Comparison of ENCODE assay signal across 22 cellular contexts in genomic region chr13:26226209-26226608, GRCh38. TPM values are rescaled to one million over a fixed set of nuclear protein-coding genes. Genes with fewer than 3 reads are reported as not detected.
DNase-seq lines count a peak whose midpoint lies in the region; ATAC-seq, FAIRE-seq and TF ChIP-seq lines count a peak whose summit lies in the region.
"Had no signal": no experiment of that assay in that cellular context is flagged by ENCODE, and none has a peak within 500 bp of the region (broad histone marks: within the 10 kb centered on the region; RNA-seq: fewer than 3 reads in every experiment).

No MANE protein-coding gene starts in this region.

- H3K4me1 ChIP-seq in K562 (replicated peaks in 1 of 2; ENCODE audit: control insufficient read depth in 2 of 2, insufficient read depth in 2 of 2, low read length in 2 of 2) = peaks cover 12 to 15% of the 10 kb centered on the region in 2 experiments; a peak in 4 of 5 replicates

- CTCF ChIA-PET in K562 (lab: Yijun Ruan, JAX; ENCODE audit: low intra/inter-chr PET ratio) = no interaction called here

- no TSS peak for BruUV-seq in K562 (replicated peaks; lab: Mats Ljungman, UMichigan)

- H3K4me2 ChIP-seq in K562 (ENCODE audit: insufficient read depth, low read length) = peak overlapping the region; percentile 41
- H3K4me2 ChIP-seq: BLaER1 treated with 17β-estradiol and CSF1 and Interleukin-3, amounts not matched to agents 10 nM and 100 nM had no signal

- no peak for TF ChIP-seq RAD21 in K562 (CRISPR knock-in tag; conservative IDR thresholded peaks at IDR 0.05 in 1 of 2, IDR thresholded peaks at IDR 0.05 in 1 of 2)

- H2AFZ ChIP-seq in K562 (ENCODE audit: low read depth, low read length) = peak overlapping the region; percentile 57; the same call in 1 of the 2 replicates

- WGBS in K562 (ENCODE audit: insufficient coverage, low coverage, missing lambda C conversion rate) = 14% methylated on average over 3 of the region's 3 CpGs

- intact Hi-C loops in activated CD4-positive, alpha-beta T cell treated with anti-CD3 and anti-CD28 coated beads, Interleukin-2, amount 10 ng/mL, durations not matched to agents 24 days and 14 days (cut with micrococcal nuclease) = no loop called here
- intact Hi-C loops in K562 (cut with micrococcal nuclease) = no loop called here

- H3K27me3 ChIP-seq in K562 (ENCODE audit: control insufficient read depth in 2 of 2, insufficient read depth in 2 of 2, low read length in 2 of 2) = no peaks in the 10 kb centered on the region
- H3K27me3 ChIP-seq: BLaER1 treated with 17β-estradiol and CSF1 and Interleukin-3, amounts not matched to agents 10 nM and 100 nM had no signal

- no peaks in the 10 kb centered on the region for H3K9me1 ChIP-seq in K562 (ENCODE audit: control insufficient read depth, insufficient read depth, low read length)

- no peak overlapping the region for H3K27ac Mint-ChIP-seq in activated CD4-positive, alpha-beta T cell treated with anti-CD3 and anti-CD28 coated beads, Interleukin-2, amount 10 ng/mL, durations not matched to agents 24 days and 14 days
- no peak overlapping the region for H3K27ac Mint-ChIP-seq in type B pancreatic cell
- H3K27ac Mint-ChIP-seq: B cell; CD4-positive, alpha-beta T cell; CD8-positive, alpha-beta T cell had no signal

- no peak overlapping the region for H3K4me3 ChIP-seq in K562
- H3K4me3 ChIP-seq: BLaER1 treated with 17β-estradiol and CSF1 and Interleukin-3, amounts not matched to agents 10 nM and 100 nM had no signal

- no peak for ATAC-seq in K562
- ATAC-seq: CD8-positive, alpha-beta T cell had no signal

- H3K36me3 Mint-ChIP-seq in activated CD4-positive, alpha-beta T cell treated with anti-CD3 and anti-CD28 coated beads, Interleukin-2, amount 10 ng/mL, durations not matched to agents 24 days and 14 days (ENCODE audit: low read depth) = peaks cover 5% of the 10 kb centered on the region
- H3K36me3 Mint-ChIP-seq in type B pancreatic cell = peaks cover 3% of the 10 kb centered on the region

- TF ChIP-seq CTCF in K562 (IDR thresholded peaks at IDR 0.05 in 2 of 3, conservative IDR thresholded peaks at IDR 0.05 in 1 of 3; ENCODE audit: insufficient read depth in 2 of 3, low read depth in 1 of 3, low read length in 3 of 3) (no peak), type B pancreatic cell (conservative IDR thresholded peaks at IDR 0.05) (no peak)

- peaks cover 2% of the 10 kb centered on the region for H3K27me3 Mint-ChIP-seq in activated CD4-positive, alpha-beta T cell treated with anti-CD3 and anti-CD28 coated beads, Interleukin-2, amount 10 ng/mL, durations not matched to agents 24 days and 14 days
- H3K27me3 Mint-ChIP-seq in type B pancreatic cell = peaks cover 5% of the 10 kb centered on the region
- H3K27me3 Mint-ChIP-seq: CD4-positive, alpha-beta T cell had no signal

- no peak overlapping the region for H3K9ac ChIP-seq in K562 (ENCODE audit: insufficient read depth in 1 of 2, low read depth in 2 of 2, low read length in 2 of 2)
- H3K9ac ChIP-seq: BLaER1 treated with 17β-estradiol and CSF1 and Interleukin-3, amounts not matched to agents 10 nM and 100 nM had no signal

- H3K36me3 ChIP-seq in K562 (ENCODE audit: control insufficient read depth, insufficient read depth, low read length) = no peaks in the 10 kb centered on the region
- H3K36me3 ChIP-seq: BLaER1 treated with 17β-estradiol and CSF1 and Interleukin-3, amounts not matched to agents 10 nM and 100 nM had no signal

- H4K20me1 ChIP-seq in K562 (replicated peaks; ENCODE audit: control insufficient read depth, insufficient read depth, low read length) = no peaks in the 10 kb centered on the region
- H4K20me1 ChIP-seq: BLaER1 treated with 17β-estradiol and CSF1 and Interleukin-3, amounts not matched to agents 10 nM and 100 nM had no signal

- peaks cover 15% of the 10 kb centered on the region for H3K4me1 Mint-ChIP-seq in activated CD4-positive, alpha-beta T cell treated with anti-CD3 and anti-CD28 coated beads, Interleukin-2, amount 10 ng/mL, durations not matched to agents 24 days and 14 days
- peaks cover 9% of the 10 kb centered on the region for H3K4me1 Mint-ChIP-seq in type B pancreatic cell (ENCODE audit: unreplicated experiment)

- no peaks in the 10 kb centered on the region for H3K9me3 Mint-ChIP-seq in activated CD4-positive, alpha-beta T cell treated with anti-CD3 and anti-CD28 coated beads, Interleukin-2, amount 10 ng/mL, durations not matched to agents 24 days and 14 days
- no peaks in the 10 kb centered on the region for H3K9me3 Mint-ChIP-seq in type B pancreatic cell
- H3K9me3 Mint-ChIP-seq: CD4-positive, alpha-beta T cell; CD8-positive, alpha-beta T cell had no signal

- DNase-seq in activated CD4-positive, alpha-beta T cell treated with anti-CD3 and anti-CD28 coated beads, Interleukin-2, amount 10 ng/mL, durations not matched to agents 24 days and 14 days = peak; percentile 44
- DNase-seq in activated CD4-positive, alpha-beta T cell treated with anti-CD3 and anti-CD28 coated beads for 4 hours = no peak
- peak in 1 of 4 experiments; percentile 23 for DNase-seq in K562 (ENCODE audit: extremely low read depth in 1 of 4, low spot score in 3 of 4)
- no peak for DNase-seq in type B pancreatic cell (ENCODE audit: extremely low spot score, unreplicated experiment)
- DNase-seq in AG08396 (ENCODE audit: low spot score) = no peak
- DNase-seq: 8988T; ACHN; AML-193; Caco-2; Calu3; CD4-positive, alpha-beta T cell; CD8-positive, alpha-beta T cell; DMS79 treated with DMSO at 0.1 percent for 48 hours; GF-D8 had no signal

- in situ Hi-C loops in K562 (cut with MboI) = no loop called here

- H3K4me3 Mint-ChIP-seq in activated CD4-positive, alpha-beta T cell treated with anti-CD3 and anti-CD28 coated beads, Interleukin-2, amount 10 ng/mL, durations not matched to agents 24 days and 14 days = no peak overlapping the region
- H3K4me3 Mint-ChIP-seq in type B pancreatic cell = no peak overlapping the region
- H3K4me3 Mint-ChIP-seq: B cell; CD4-positive, alpha-beta T cell; CD8-positive, alpha-beta T cell had no signal

- POLR2A ChIA-PET in K562 (lab: Yijun Ruan, JAX) = no interaction called here

- no peaks in the 10 kb centered on the region for H3K9me3 ChIP-seq in K562 (replicated peaks; ENCODE audit: control insufficient read depth, insufficient read depth, low read depth, low read length)
- H3K9me3 ChIP-seq: BLaER1 treated with 17β-estradiol and CSF1 and Interleukin-3, amounts not matched to agents 10 nM and 100 nM; Caco-2 had no signal

- peak; percentile 49 for FAIRE-seq in K562 (lab: Jason Lieb, UNC)
- FAIRE-seq: A204.1, D721Med, G401.6, GM12891, GM19239 had no signal

- no peak overlapping the region for H3K27ac ChIP-seq in K562 (ENCODE audit: extremely low read depth, low read depth, low read length)
- H3K27ac ChIP-seq: BLaER1 treated with 17β-estradiol and CSF1 and Interleukin-3, amounts not matched to agents 10 nM and 100 nM; C4-2B had no signal

- TF ChIP-seq EP300 in K562 (IDR thresholded peaks at IDR 0.05; ENCODE audit: low read length) = no peak

- no peak for TF ChIP-seq POLR2A in K562 (conservative IDR thresholded peaks at IDR 0.05)

- H3K79me2 ChIP-seq in K562 (ENCODE audit: control insufficient read depth, insufficient read depth, low read length) = peaks cover 6% of the 10 kb centered on the region

TF ChIP-seq in K562, 482 proteins besides CTCF, POLR2A, EP300 and RAD21 (continues in another document):
- TF ChIP-seq LARP7 (IDR thresholded peaks at IDR 0.05) = no peak

RNA-seq across cellular contexts. Expression of gene RNF6, which starts 4.1 kb away (rescaled TPM):
- 45.8 and 53.4 TPM in 2 replicates for total RNA-seq in activated CD4-positive, alpha-beta T cell treated with anti-CD3 and anti-CD28 coated beads, Interleukin-2, amount 10 ng/mL, durations not matched to agents 24 days and 14 days
- 4.9 and 19.9 TPM in 2 replicates for total RNA-seq in K562 (2011; cell fraction: chromatin; rRNA removed; ENCODE audit: low replicate concordance)
- total RNA-seq in K562 (2011; cell fraction: nucleolus; rRNA removed) = 7.2 and 10.3 TPM in 2 replicates
- 13.7 and 20.3 TPM in 2 replicates for total RNA-seq in K562 (2011; cell fraction: nucleoplasm; rRNA removed)
- total RNA-seq in K562 (2014; rRNA removed) (16.6 and 19.2 TPM in 2 replicates), K562 (2014; rRNA removed; fragmentation: Illumina TruSeq; extraction: Trizol) (29.1 and 33.7 TPM in 2 replicates), K562 (2015; rRNA removed; fragmentation: Illumina TruSeq; extraction: Trizol) (30.7 and 31.4 TPM in 2 replicates), K562 (2021) (19.5 and 22.3 TPM in 2 replicates), type B pancreatic cell (ENCODE audit: low replicate concordance) (27.0 and 36.9 TPM in 2 replicates)
- polyA plus RNA-seq in K562 (2011; rRNA removed) (17.2 and 22.7 TPM in 2 replicates), K562 (2014; fragmentation: Illumina TruSeq; extraction: Trizol) (20.3 and 23.3 TPM in 2 replicates), K562 (2014; fragmentation: Nextera tagmentation; extraction: Ambion mirVana) (10 to 100 TPM; 12.0 to 12.9 TPM), K562 (2014; rRNA removed) (15.1 and 16.7 TPM in 2 replicates)
- 4.2 and 9.2 TPM in 2 replicates for polyA plus RNA-seq in K562 (2011; cell fraction: cytosol; rRNA removed)
- 8.7 and 13.2 TPM in 2 replicates for polyA plus RNA-seq in K562 (2011; cell fraction: nucleus; rRNA removed)
- polyA plus RNA-seq in K562 (2012) = 17.4 and 19.3 TPM in 2 replicates
- 49.2 and 50.3 TPM in 2 replicates for polyA minus RNA-seq in K562 (2011; rRNA and poly(A)+ RNA removed)
- 12.2 and 19.6 TPM in 2 replicates for polyA minus RNA-seq in K562 (2011; cell fraction: cytosol; rRNA and poly(A)+ RNA removed)
- 12.5 and 30.4 TPM in 2 replicates for polyA minus RNA-seq in K562 (2011; cell fraction: nucleus; rRNA and poly(A)+ RNA removed)

RNA-seq across cellular contexts. Expression of gene CDK8, which starts 27.7 kb away (rescaled TPM):
- total RNA-seq in activated CD4-positive, alpha-beta T cell treated with anti-CD3 and anti-CD28 coated beads, Interleukin-2, amount 10 ng/mL, durations not matched to agents 24 days and 14 days = 18.6 and 20.0 TPM in 2 replicates
- total RNA-seq in K562 (2011; cell fraction: chromatin; rRNA removed; ENCODE audit: low replicate concordance) = 5.1 and 10.8 TPM in 2 replicates
- total RNA-seq in K562 (2011; cell fraction: nucleolus; rRNA removed) = 5.0 and 5.3 TPM in 2 replicates
- 7.4 and 13.5 TPM in 2 replicates for total RNA-seq in K562 (2011; cell fraction: nucleoplasm; rRNA removed)
- total RNA-seq in K562 (2014; rRNA removed) (14.4 and 16.0 TPM in 2 replicates), K562 (2014; rRNA removed; fragmentation: Illumina TruSeq; extraction: Trizol) (20.3 and 21.2 TPM in 2 replicates), K562 (2015; rRNA removed; fragmentation: Illumina TruSeq; extraction: Trizol) (20.3 and 20.9 TPM in 2 replicates), K562 (2021) (21.6 and 24.2 TPM in 2 replicates), type B pancreatic cell (ENCODE audit: low replicate concordance) (22.8 and 26.3 TPM in 2 replicates)
- polyA plus RNA-seq in K562 (2011; rRNA removed) (24.9 and 26.5 TPM in 2 replicates), K562 (2014; fragmentation: Illumina TruSeq; extraction: Trizol) (26.7 and 33.7 TPM in 2 replicates), K562 (2014; fragmentation: Nextera tagmentation; extraction: Ambion mirVana) (10 to 100 TPM; 11.3 to 14.7 TPM), K562 (2014; rRNA removed) (16.9 and 20.3 TPM in 2 replicates)
- 14.9 and 23.2 TPM in 2 replicates for polyA plus RNA-seq in K562 (2011; cell fraction: cytosol; rRNA removed)
- 14.6 and 20.1 TPM in 2 replicates for polyA plus RNA-seq in K562 (2011; cell fraction: nucleus; rRNA removed)
- 20.8 and 25.5 TPM in 2 replicates for polyA plus RNA-seq in K562 (2012)
- 37.0 and 43.2 TPM in 2 replicates for polyA minus RNA-seq in K562 (2011; rRNA and poly(A)+ RNA removed)
- polyA minus RNA-seq in K562 (2011; cell fraction: cytosol; rRNA and poly(A)+ RNA removed) = 13.2 and 14.0 TPM in 2 replicates
- 6.9 and 9.2 TPM in 2 replicates for polyA minus RNA-seq in K562 (2011; cell fraction: nucleus; rRNA and poly(A)+ RNA removed)
